In the genomic region with DNA sequence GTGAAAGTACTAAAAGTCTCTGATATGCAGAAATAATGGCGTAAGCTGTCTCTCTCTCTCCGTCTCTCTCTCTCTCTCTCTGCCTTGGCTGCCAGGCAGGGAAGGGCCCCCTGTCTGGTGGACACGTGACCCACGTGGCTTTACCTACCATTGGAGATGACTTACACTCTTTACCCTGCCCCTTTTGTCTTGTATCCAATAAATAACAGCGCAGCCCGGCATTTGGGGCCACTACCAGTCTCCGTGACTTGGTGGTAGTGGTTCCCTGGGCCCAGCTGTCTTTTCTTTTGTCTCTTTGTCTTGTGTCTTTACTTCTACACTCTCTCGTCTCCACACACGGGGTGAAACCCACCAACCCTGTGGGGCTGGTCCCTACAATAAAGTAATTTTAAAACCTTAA, we compare ENCODE assay signal across 18 cellular contexts. TPM values are rescaled to one million over a fixed set of nuclear protein-coding genes. Genes with fewer than 3 reads are reported as not detected.
DNase-seq lines count a peak whose midpoint lies in the region; ATAC-seq and TF ChIP-seq lines count a peak whose summit lies in the region.
"Had no signal": no experiment of that assay in that cellular context is flagged by ENCODE, and none has a peak within 500 bp of the region (broad histone marks: within the 10 kb centered on the region; RNA-seq: fewer than 3 reads in every experiment).

No MANE protein-coding gene starts in this region.

- no peaks in the 10 kb centered on the region for H3K79me2 ChIP-seq in neural progenitor cell (ENCODE audit: low read depth)

- no peaks in the 10 kb centered on the region for H3K27me3 ChIP-seq in neural progenitor cell
- H3K27me3 ChIP-seq: BLaER1 treated with 17β-estradiol and CSF1 and Interleukin-3, amounts not matched to agents 10 nM and 100 nM had no signal

- intact Hi-C loops in mucosa of descending colon (cut with DNase I, micrococcal nuclease): no loop called here

- TF ChIP-seq CTCF in chondrocyte (IDR thresholded peaks at IDR 0.05) (no peak), neural progenitor cell (IDR thresholded peaks at IDR 0.05) (no peak), mucosa of descending colon (IDR thresholded peaks at IDR 0.05) (no peak)

- H3K4me3 ChIP-seq in neural progenitor cell: no peak overlapping the region
- H3K4me3 ChIP-seq in mucosa of descending colon: no peak overlapping the region
- H3K4me3 ChIP-seq: A549; BLaER1 treated with 17β-estradiol and CSF1 and Interleukin-3, amounts not matched to agents 10 nM and 100 nM had no signal

- H3K9me3 ChIP-seq in neural progenitor cell (ENCODE audit: low read depth): no peaks in the 10 kb centered on the region
- H3K9me3 ChIP-seq in mucosa of descending colon: no peaks in the 10 kb centered on the region
- H3K9me3 ChIP-seq: A549; BLaER1 treated with 17β-estradiol and CSF1 and Interleukin-3, amounts not matched to agents 10 nM and 100 nM; Caco-2 had no signal

- H3K4me1 ChIP-seq in neural progenitor cell (no peaks in the 10 kb centered on the region), mucosa of descending colon (ENCODE audit: low read depth) (no peaks in the 10 kb centered on the region)
- H3K4me1 ChIP-seq: A549, Caco-2 had no signal

- H3K36me3 Mint-ChIP-seq in activated T-cell treated with anti-CD3 and anti-CD28 coated beads, Interleukin-2, amount 50 U/mL, for 72 hours (ENCODE audit: insufficient read depth in 2 of 2): no peaks in the 10 kb centered on the region
- no peaks in the 10 kb centered on the region for H3K36me3 Mint-ChIP-seq in activated T-cell treated with anti-CD3 and anti-CD28 coated beads, Interleukin-2, amount 50 U/mL, for 4 hours (ENCODE audit: insufficient read depth)
- H3K36me3 Mint-ChIP-seq in chondrocyte (ENCODE audit: low read depth) (no peaks in the 10 kb centered on the region), neural progenitor cell (no peaks in the 10 kb centered on the region)
- H3K36me3 Mint-ChIP-seq: CD8-positive, alpha-beta T cell had no signal

- H4K20me1 ChIP-seq in neural progenitor cell (ENCODE audit: low read depth): no peaks in the 10 kb centered on the region
- H4K20me1 ChIP-seq: BLaER1 treated with 17β-estradiol and CSF1 and Interleukin-3, amounts not matched to agents 10 nM and 100 nM had no signal

- H3K27ac Mint-ChIP-seq in activated T-cell treated with anti-CD3 and anti-CD28 coated beads, Interleukin-2, amount 50 U/mL, for 72 hours: peak overlapping the region; percentile 4
- no peak overlapping the region for H3K27ac Mint-ChIP-seq in chondrocyte (ENCODE audit: unreplicated experiment)
- peak overlapping the region; percentile 2 for H3K27ac Mint-ChIP-seq in neural progenitor cell
- H3K27ac Mint-ChIP-seq: B cell; CD4-positive, alpha-beta T cell; CD8-positive, alpha-beta T cell had no signal

- H3K4me1 Mint-ChIP-seq in activated T-cell treated with anti-CD3 and anti-CD28 coated beads, Interleukin-2, amount 50 U/mL, for 72 hours (ENCODE audit: low read depth): no peaks in the 10 kb centered on the region
- no peaks in the 10 kb centered on the region for H3K4me1 Mint-ChIP-seq in activated T-cell treated with anti-CD3 and anti-CD28 coated beads, Interleukin-2, amount 50 U/mL, for 4 hours (ENCODE audit: low read depth)
- no peaks in the 10 kb centered on the region for H3K4me1 Mint-ChIP-seq in chondrocyte (ENCODE audit: low read depth)
- peaks cover 3% of the 10 kb centered on the region for H3K4me1 Mint-ChIP-seq in neural progenitor cell

- no peak for ATAC-seq in activated T-cell treated with anti-CD3 and anti-CD28 coated beads, Interleukin-2, amount 50 U/mL, for 72 hours (replicated peaks in 1 of 2)
- no peak for ATAC-seq in activated T-cell treated with anti-CD3 and anti-CD28 coated beads, Interleukin-2, amount 50 U/mL, for 4 hours
- ATAC-seq in mucosa of descending colon: no peak
- ATAC-seq: A549; CD8-positive, alpha-beta T cell had no signal

- H3K36me3 ChIP-seq in neural progenitor cell (no peaks in the 10 kb centered on the region), mucosa of descending colon (ENCODE audit: low read depth) (no peaks in the 10 kb centered on the region)
- H3K36me3 ChIP-seq: BLaER1 treated with 17β-estradiol and CSF1 and Interleukin-3, amounts not matched to agents 10 nM and 100 nM had no signal

- H3K27me3 Mint-ChIP-seq in activated T-cell treated with anti-CD3 and anti-CD28 coated beads, Interleukin-2, amount 50 U/mL, for 72 hours (ENCODE audit: low read depth): peaks cover 5% of the 10 kb centered on the region
- peaks cover 2% of the 10 kb centered on the region for H3K27me3 Mint-ChIP-seq in activated T-cell treated with anti-CD3 and anti-CD28 coated beads, Interleukin-2, amount 50 U/mL, for 4 hours (ENCODE audit: low read depth)
- no peaks in the 10 kb centered on the region for H3K27me3 Mint-ChIP-seq in chondrocyte (ENCODE audit: low read depth)
- H3K27me3 Mint-ChIP-seq in neural progenitor cell (ENCODE audit: insufficient read depth, low read depth): peaks cover 10% of the 10 kb centered on the region

- no peak overlapping the region for H2AFZ ChIP-seq in neural progenitor cell (replicated peaks)

- no peak overlapping the region for H3K4me3 Mint-ChIP-seq in activated T-cell treated with anti-CD3 and anti-CD28 coated beads, Interleukin-2, amount 50 U/mL, for 72 hours
- H3K4me3 Mint-ChIP-seq in activated T-cell treated with anti-CD3 and anti-CD28 coated beads, Interleukin-2, amount 50 U/mL, for 4 hours: no peak overlapping the region
- H3K4me3 Mint-ChIP-seq in chondrocyte (ENCODE audit: unreplicated experiment) (no peak overlapping the region), neural progenitor cell (no peak overlapping the region)
- H3K4me3 Mint-ChIP-seq: B cell; CD4-positive, alpha-beta T cell; CD8-positive, alpha-beta T cell had no signal

- no peak for DNase-seq in activated T-cell treated with anti-CD3 and anti-CD28 coated beads, Interleukin-2, amount 50 U/mL, for 72 hours
- no peak for DNase-seq in activated T-cell treated with anti-CD3 and anti-CD28 coated beads, Interleukin-2, amount 50 U/mL, for 4 hours
- peak; percentile 28 for DNase-seq in chondrocyte (ENCODE audit: low spot score)
- DNase-seq in neural progenitor cell (ENCODE audit: low spot score): no peak
- no peak for DNase-seq in mucosa of descending colon
- DNase-seq: AML-193; Caco-2; Calu3; CD4-positive, alpha-beta T cell; CD8-positive, alpha-beta T cell; DMS79 treated with DMSO at 0.1 percent for 48 hours; GF-D8 had no signal

- peaks cover 0 to 1% of the 10 kb centered on the region in 2 donors for H3K9me3 Mint-ChIP-seq in activated T-cell treated with anti-CD3 and anti-CD28 coated beads, Interleukin-2, amount 50 U/mL, for 72 hours
- H3K9me3 Mint-ChIP-seq in activated T-cell treated with anti-CD3 and anti-CD28 coated beads, Interleukin-2, amount 50 U/mL, for 4 hours: no peaks in the 10 kb centered on the region
- no peaks in the 10 kb centered on the region for H3K9me3 Mint-ChIP-seq in chondrocyte (ENCODE audit: low read depth)
- H3K9me3 Mint-ChIP-seq in neural progenitor cell: no peaks in the 10 kb centered on the region
- H3K9me3 Mint-ChIP-seq: CD4-positive, alpha-beta T cell; CD8-positive, alpha-beta T cell had no signal

- H3K4me2 ChIP-seq in neural progenitor cell: no peak overlapping the region
- H3K4me2 ChIP-seq: A549; BLaER1 treated with 17β-estradiol and CSF1 and Interleukin-3, amounts not matched to agents 10 nM and 100 nM had no signal

- H3F3A ChIP-seq in neural progenitor cell (ENCODE audit: low read depth): no peaks in the 10 kb centered on the region

- no peak overlapping the region for H3K27ac ChIP-seq in neural progenitor cell
- H3K27ac ChIP-seq: 22Rv1; A549; BLaER1 treated with 17β-estradiol and CSF1 and Interleukin-3, amounts not matched to agents 10 nM and 100 nM; C4-2B had no signal

- H3K9ac ChIP-seq in neural progenitor cell: no peak overlapping the region
- H3K9ac ChIP-seq: BLaER1 treated with 17β-estradiol and CSF1 and Interleukin-3, amounts not matched to agents 10 nM and 100 nM had no signal

RNA-seq across cellular contexts. Expression of a gene that starts 12.2 kb away (rescaled TPM):
- total RNA-seq in activated T-cell treated with anti-CD3 and anti-CD28 coated beads, Interleukin-2, amount 50 U/mL, for 72 hours: not detected
- total RNA-seq in activated T-cell treated with anti-CD3 and anti-CD28 coated beads, Interleukin-2, amount 50 U/mL, for 4 hours: not detected
- not detected in 3 replicates for total RNA-seq in chondrocyte
- total RNA-seq in neural progenitor cell (ENCODE audit: low replicate concordance): not detected in 2 replicates
- not detected for total RNA-seq in mucosa of descending colon
- total RNA-seq: A172; B cell; CD4-positive, alpha-beta T cell; CD8-positive, alpha-beta T cell had no signal

RNA-seq across cellular contexts. Expression of a gene that starts 25.2 kb away (rescaled TPM):
- total RNA-seq in activated T-cell treated with anti-CD3 and anti-CD28 coated beads, Interleukin-2, amount 50 U/mL, for 72 hours: 1 to 10 TPM; 1.2 to 1.8 TPM
- total RNA-seq in activated T-cell treated with anti-CD3 and anti-CD28 coated beads, Interleukin-2, amount 50 U/mL, for 4 hours: 1 to 10 TPM; 1.0 to 1.9 (median 1.4) TPM
- total RNA-seq in chondrocyte: 11.3 to 15.7 TPM (median 12.0 TPM) in 3 replicates
- 2.4 and 6.9 TPM in 2 replicates for total RNA-seq in neural progenitor cell (ENCODE audit: low replicate concordance)
- 10 to 100 TPM in 1 of 3 donors, 1 to 10 TPM in 2; 1.3 to 14.1 (median 1.4) TPM for total RNA-seq in mucosa of descending colon
- total RNA-seq: Caco-2, Calu3 had no signal
